In genomic region chr3:128051459-128051836, GRCh38 we compare ENCODE assay signal across 8 cellular contexts. TPM values are rescaled to one million over a fixed set of nuclear protein-coding genes. Genes with fewer than 3 reads are reported as not detected.
DNase-seq lines count a peak whose midpoint lies in the region; FAIRE-seq and TF ChIP-seq lines count a peak whose summit lies in the region.

No MANE protein-coding gene starts in this region.

- H3K27ac ChIP-seq in SK-N-MC (no peak overlapping the region), trophoblast cell (ENCODE audit: low read depth, low read length) (peak overlapping the region; percentile 5)

- peak overlapping the region; percentile 15 for H2BK5ac ChIP-seq in trophoblast cell (ENCODE audit: low read depth, low read length, poor library complexity)

- H3K36me3 Mint-ChIP-seq in T-helper 1 cell treated with Interleukin-12 subunit alpha and Interleukin-12 subunit beta and Interleukin-4 antibody, amounts not matched to agents 30 μg/mL and 1 μg/mL, for 36 hours (ENCODE audit: low read depth), result peaks cover 31% of the 10 kb centered on the region

- H4K12ac ChIP-seq in trophoblast cell (ENCODE audit: low read depth, low read length), result peak overlapping the region; percentile 98

- no peaks in the 10 kb centered on the region for H3K9me3 ChIP-seq in SK-N-MC (ENCODE audit: low read depth, low read length)
- H3K9me3 ChIP-seq in trophoblast cell (ENCODE audit: insufficient read depth, low read depth, low read length), result no peaks in the 10 kb centered on the region

- peaks cover 4 to 10% of the 10 kb centered on the region in 2 experiments for H3K4me1 ChIP-seq in trophoblast cell (ENCODE audit: control insufficient read depth in 1 of 2, insufficient read depth in 2 of 2, low read length in 2 of 2)

- H3K27me3 ChIP-seq in trophoblast cell (ENCODE audit: insufficient read depth, low read length), result no peaks in the 10 kb centered on the region

- DNase-seq in T-helper 1 cell, result no peak
- no peak for DNase-seq in SK-N-MC (ENCODE audit: low read depth, low spot score)
- DNase-seq in fibroblast of mammary gland (ENCODE audit: low read depth), result no peak
- peak in 1 of 2 donors; percentile 52 for DNase-seq in trophoblast cell
- DNase-seq in mucosa of gallbladder (ENCODE audit: low spot score), result no peak
- DNase-seq in activated gamma-delta T cell (lab: John Stamatoyannopoulos, UW), result no peak
- DNase-seq in GM19239 (ENCODE audit: insufficient read length, low spot score), result no peak

- H3K4me1 Mint-ChIP-seq in T-helper 1 cell treated with Interleukin-12 subunit alpha and Interleukin-12 subunit beta and Interleukin-4 antibody, amounts not matched to agents 30 μg/mL and 1 μg/mL, for 36 hours (ENCODE audit: low read depth), result peaks cover 37% of the 10 kb centered on the region

- peaks cover 12% of the 10 kb centered on the region for H3K79me1 ChIP-seq in trophoblast cell (ENCODE audit: low read length)

- H3K14ac ChIP-seq in trophoblast cell (ENCODE audit: low read length), result peak overlapping the region; percentile 62

- H3K9me3 Mint-ChIP-seq in T-helper 1 cell treated with Interleukin-12 subunit alpha and Interleukin-12 subunit beta and Interleukin-4 antibody, amounts not matched to agents 30 μg/mL and 1 μg/mL, for 36 hours, result no peaks in the 10 kb centered on the region

- peak overlapping the region; percentile 91 for H3K4me3 Mint-ChIP-seq in T-helper 1 cell treated with Interleukin-12 subunit alpha and Interleukin-12 subunit beta and Interleukin-4 antibody, amounts not matched to agents 30 μg/mL and 1 μg/mL, for 36 hours

- peaks cover 37% of the 10 kb centered on the region for H3K36me3 ChIP-seq in SK-N-MC (ENCODE audit: insufficient read depth, low read length)
- peaks cover 2 to 7% of the 10 kb centered on the region in 2 experiments for H3K36me3 ChIP-seq in trophoblast cell (ENCODE audit: control insufficient read depth in 1 of 2, insufficient read depth in 2 of 2, low read length in 2 of 2)

- peak overlapping the region; percentile 96 for H2AFZ ChIP-seq in trophoblast cell (ENCODE audit: insufficient read depth, low read length, poor library complexity)

- peak overlapping the region; percentile 28 for H3K4ac ChIP-seq in trophoblast cell (ENCODE audit: low read depth, low read length)

- TF ChIP-seq CTCF in fibroblast of mammary gland (conservative IDR thresholded peaks at IDR 0.05; ENCODE audit: control insufficient read depth, insufficient read depth, low read depth, low read length), result no peak

- H2AK5ac ChIP-seq in trophoblast cell (ENCODE audit: low read length), result no peak overlapping the region

- H2BK120ac ChIP-seq in trophoblast cell (ENCODE audit: insufficient read depth, low read length, poor library complexity), result peak overlapping the region; percentile 83

- H3K18ac ChIP-seq in trophoblast cell (ENCODE audit: low read length), result peak overlapping the region; percentile 32

- H3K27ac Mint-ChIP-seq in T-helper 1 cell treated with Interleukin-12 subunit alpha and Interleukin-12 subunit beta and Interleukin-4 antibody, amounts not matched to agents 30 μg/mL and 1 μg/mL, for 36 hours, result peak overlapping the region; percentile 89

- H3K4me3 ChIP-seq in SK-N-MC (peak overlapping the region; percentile 98), fibroblast of mammary gland (ENCODE audit: control insufficient read depth, low read depth, low read length) (peak overlapping the region; percentile 73), trophoblast cell (ENCODE audit: low read depth, low read length) (peak overlapping the region; percentile 95)

- no peak overlapping the region for H3K23ac ChIP-seq in trophoblast cell (ENCODE audit: low read length)

- H2BK12ac ChIP-seq in trophoblast cell (ENCODE audit: low read length), result no peak overlapping the region

- H3K4me2 ChIP-seq in trophoblast cell (ENCODE audit: low read length), result peak overlapping the region; percentile 86

- H4K91ac ChIP-seq in trophoblast cell (ENCODE audit: low read depth, low read length), result peak overlapping the region; percentile 49

- H3K9ac ChIP-seq in SK-N-MC (ENCODE audit: insufficient read length), result peak overlapping the region; percentile 83
- peak overlapping the region; percentile 93 for H3K9ac ChIP-seq in trophoblast cell (ENCODE audit: low read length)

- peaks cover 19% of the 10 kb centered on the region for H3K27me3 Mint-ChIP-seq in T-helper 1 cell treated with Interleukin-12 subunit alpha and Interleukin-12 subunit beta and Interleukin-4 antibody, amounts not matched to agents 30 μg/mL and 1 μg/mL, for 36 hours (ENCODE audit: low read depth)

- FAIRE-seq in GM19239 (lab: Jason Lieb, UNC), result no peak

- H3K79me2 ChIP-seq in trophoblast cell (ENCODE audit: control insufficient read depth, insufficient read depth, low read length, poor library complexity), result peaks cover 16% of the 10 kb centered on the region

- no CpG with 5 or more reads among the region's 10 CpGs for WGBS in trophoblast cell (ENCODE audit: extremely low coverage, insufficient coverage, insufficient read length)

- H4K8ac ChIP-seq in trophoblast cell (ENCODE audit: low read depth, low read length), result peak overlapping the region; percentile 95

RNA-seq across cellular contexts. Expression of gene SEC61A1, which starts 0.8 kb away (rescaled TPM):
- polyA plus RNA-seq in trophoblast cell (2013), result 320 and 344 TPM in 2 replicates
- 203 TPM for total RNA-seq in mucosa of gallbladder
